32 cellular contexts compared by ENCODE assay signal in the genomic region with DNA sequence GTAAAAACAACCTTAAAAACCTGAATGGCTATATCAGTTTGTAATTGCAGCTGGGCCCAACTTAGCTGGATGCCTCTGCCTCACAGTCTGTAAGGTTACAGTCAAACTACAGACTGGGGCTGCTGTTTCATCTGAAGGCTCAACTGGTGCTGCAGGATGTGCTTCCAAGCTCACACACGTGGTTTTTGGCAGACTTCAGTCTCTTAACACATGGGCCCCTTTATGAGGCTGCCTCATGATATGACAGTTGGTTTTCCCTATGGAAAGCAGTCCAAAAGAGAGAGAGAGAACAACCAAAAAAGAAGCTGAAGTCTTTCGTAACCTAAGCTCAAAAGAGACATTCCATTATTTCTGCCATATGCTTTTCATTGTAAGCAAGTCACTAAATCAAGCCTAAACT.
"Had no signal": no experiment of that assay in that cellular context is flagged by ENCODE, and none has a peak within 500 bp of the region (broad histone marks: within the 10 kb centered on the region; RNA-seq: fewer than 3 reads in every experiment).

No MANE protein-coding gene starts in this region.

- H3K27me3 ChIP-seq: body of pancreas, brain microvascular endothelial cell had no signal

- FAIRE-seq: astrocyte, TTC549 had no signal

- H3K4me3 ChIP-seq: body of pancreas, breast epithelium had no signal

- H3K36me3 ChIP-seq: brain microvascular endothelial cell, breast epithelium had no signal

- H3K9me3 ChIP-seq: body of pancreas had no signal

- H3K27ac ChIP-seq: body of pancreas, brain microvascular endothelial cell, breast epithelium, VCaP had no signal

- ATAC-seq: activated CD8-positive, alpha-beta T cell treated with anti-CD3 and anti-CD28 coated beads for 36 hours; activated naive CD8-positive, alpha-beta T cell treated with anti-CD3 and anti-CD28 coated beads, Interleukin-2, amount 50 U/mL, for 24 hours; activated T-cell treated with anti-CD3 and anti-CD28 coated beads, Interleukin-2, amount 50 U/mL, for 4 hours; activated T-cell treated with anti-CD3 and anti-CD28 coated beads, Interleukin-2, amount 50 U/mL, for 72 hours; activated T-helper 17 cell treated with anti-CD3 and anti-CD28 coated beads, Interleukin-2, amount 50 U/mL, for 72 hours; body of pancreas had no signal

- DNase-seq: activated B cell treated with CpG ODN at 0.5 μM for 24 hours; activated CD4-positive, alpha-beta memory T cell treated with anti-CD3 and anti-CD28 coated beads for 36 hours; activated CD4-positive, alpha-beta T cell treated with anti-CD3 and anti-CD28 coated beads for 4 hours; activated CD4-positive, alpha-beta T cell treated with anti-CD3 and anti-CD28 coated beads, Interleukin-2, amount 10 ng/mL, durations not matched to agents 24 days and 14 days; activated CD4-positive, alpha-beta T cell treated with anti-CD3 and anti-CD28 coated beads, Interleukin-2, amount 50 U/mL, for 1 hour; activated CD4-positive, alpha-beta T cell treated with anti-CD3 and anti-CD28 coated beads, Interleukin-2, amount 50 U/mL, for 4 hours; activated CD4-positive, CD25-positive, alpha-beta regulatory T cell treated with anti-CD3 and anti-CD28 coated beads, Interleukin-2, amount 50 U/mL, for 72 hours; activated CD8-positive, alpha-beta memory T cell treated with anti-CD3 and anti-CD28 coated beads, Interleukin-2, amount 50 U/mL, for 4 hours; activated CD8-positive, alpha-beta T cell treated with anti-CD3 and anti-CD28 coated beads for 36 hours; activated effector memory CD4-positive, alpha-beta T cell treated with anti-CD3 and anti-CD28 coated beads, Interleukin-2, amount 50 U/mL, for 16 hours; activated gamma-delta T cell treated with Interleukin-2 at 50 U/mL for 16 hours; activated naive CD4-positive, alpha-beta T cell; activated naive CD4-positive, alpha-beta T cell treated with anti-CD3 and anti-CD28 coated beads for 36 hours; activated naive CD8-positive, alpha-beta T cell treated with anti-CD3 and anti-CD28 coated beads, Interleukin-2, amount 10 ng/mL, durations not matched to agents 7 days and 5 days; activated naive CD8-positive, alpha-beta T cell treated with anti-CD3 and anti-CD28 coated beads, Interleukin-2, amount 50 U/mL, for 24 hours; activated T-cell treated with anti-CD3 and anti-CD28 coated beads for 4 hours; activated T-cell treated with anti-CD3 and anti-CD28 coated beads, Interleukin-2, amount 50 U/mL, for 1 hour; activated T-cell treated with anti-CD3 and anti-CD28 coated beads, Interleukin-2, amount 50 U/mL, for 4 hours; activated T-cell treated with anti-CD3 and anti-CD28 coated beads, Interleukin-2, amount 50 U/mL, for 72 hours; amygdala; aorta; body of pancreas; brain microvascular endothelial cell; central memory CD4-positive, alpha-beta T cell; T-helper 1 cell; T-helper 2 cell; T-helper 9 cell had no signal

- H3K4me1 ChIP-seq: body of pancreas, breast epithelium had no signal
